Comparison of ENCODE assay signal across 15 cellular contexts in the genomic region with DNA sequence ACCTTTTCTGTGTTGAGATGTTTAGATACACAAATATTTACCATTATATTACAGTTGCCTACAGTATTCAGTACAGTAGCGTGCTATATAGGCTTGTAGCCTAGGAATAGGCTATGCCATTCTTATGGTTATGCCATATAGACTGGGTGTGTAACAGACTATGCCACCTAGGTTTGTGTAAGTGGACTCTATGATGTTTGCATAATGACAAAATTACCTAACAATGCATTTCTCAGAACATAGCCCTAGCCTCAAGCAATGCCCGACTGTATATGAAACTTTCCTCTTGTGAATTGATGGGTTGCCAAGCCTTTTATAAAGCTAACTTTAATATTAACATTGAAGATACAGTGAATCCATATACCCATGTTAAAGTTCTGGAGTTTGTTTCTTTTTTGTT. TPM values are rescaled to one million over a fixed set of nuclear protein-coding genes. Genes with fewer than 3 reads are reported as not detected.
DNase-seq lines count a peak whose midpoint lies in the region; ATAC-seq and TF ChIP-seq lines count a peak whose summit lies in the region.
"Had no signal": no experiment of that assay in that cellular context is flagged by ENCODE, and none has a peak within 500 bp of the region (broad histone marks: within the 10 kb centered on the region; RNA-seq: fewer than 3 reads in every experiment).

No MANE protein-coding gene starts in this region.

- H3K36me3 Mint-ChIP-seq in nephron (ENCODE audit: low read depth): peaks cover 4% of the 10 kb centered on the region
- no peaks in the 10 kb centered on the region for H3K36me3 Mint-ChIP-seq in activated T-cell treated with anti-CD3 and anti-CD28 coated beads, Interleukin-2, amount 50 U/mL, for 72 hours (ENCODE audit: insufficient read depth in 2 of 2)
- H3K36me3 Mint-ChIP-seq: CD14-positive monocyte; CD8-positive, alpha-beta T cell had no signal

- CTCF ChIA-PET in PC-3 (lab: Charles Lee): interaction anchor here (1.0 kb wide), 1 partner anchor 132 kb away, joined by 3 read pairs; no protein-coding TSS in a partner anchor

- no peaks in the 10 kb centered on the region for H4K20me1 ChIP-seq in GM23248 (ENCODE audit: insufficient read depth)
- H4K20me1 ChIP-seq in PC-3 (ENCODE audit: low read length): no peaks in the 10 kb centered on the region

- no peaks in the 10 kb centered on the region for H3K36me3 ChIP-seq in GM23248 (ENCODE audit: low read depth)
- H3K36me3 ChIP-seq in PC-3 (ENCODE audit: low read depth, low read length): no peaks in the 10 kb centered on the region
- H3K36me3 ChIP-seq: BE2C had no signal

- BruUV-seq in PC-3 (replicated peaks; lab: Mats Ljungman, UMichigan): no TSS peak

- peak overlapping the region in 2 of 3 experiments; percentile 50 to 58 for H3K27ac Mint-ChIP-seq in nephron
- no peak overlapping the region for H3K27ac Mint-ChIP-seq in activated T-cell treated with anti-CD3 and anti-CD28 coated beads, Interleukin-2, amount 50 U/mL, for 72 hours
- H3K27ac Mint-ChIP-seq: CD14-positive monocyte; CD8-positive, alpha-beta T cell had no signal

- no peaks in the 10 kb centered on the region for H3K27me3 ChIP-seq in GM23248 (replicated peaks; ENCODE audit: insufficient read depth)
- no peaks in the 10 kb centered on the region for H3K27me3 ChIP-seq in PC-3 (ENCODE audit: low read length)
- H3K27me3 ChIP-seq: BE2C had no signal

- POLR2A ChIA-PET in PC-3 (lab: Charles Lee; ENCODE audit: unreplicated experiment): interaction anchor here (0.6 kb wide), 1 partner anchor 13 kb away, joined by 3 read pairs; no protein-coding TSS in a partner anchor

- ATAC-seq in PC-3: peak; percentile 51
- ATAC-seq in activated T-cell treated with anti-CD3 and anti-CD28 coated beads, Interleukin-2, amount 50 U/mL, for 72 hours (replicated peaks in 1 of 2): no peak
- ATAC-seq: CD8-positive, alpha-beta T cell had no signal

- TF ChIP-seq CTCF in PC-3 (conservative IDR thresholded peaks at IDR 0.05; ENCODE audit: low read depth, low read length) (no peak), nephron (IDR thresholded peaks at IDR 0.05; ENCODE audit: unreplicated experiment in 3 of 3) (no peak)

- H3K9ac ChIP-seq in GM23248 (no peak overlapping the region), PC-3 (ENCODE audit: low read length) (no peak overlapping the region)

- H3K27me3 Mint-ChIP-seq in nephron (ENCODE audit: low read depth): no peaks in the 10 kb centered on the region
- H3K27me3 Mint-ChIP-seq in activated T-cell treated with anti-CD3 and anti-CD28 coated beads, Interleukin-2, amount 50 U/mL, for 72 hours (ENCODE audit: low read depth): peaks cover 13% of the 10 kb centered on the region

- no peaks in the 10 kb centered on the region for H3K79me2 ChIP-seq in GM23248 (ENCODE audit: insufficient read depth)
- H3K79me2 ChIP-seq in PC-3 (ENCODE audit: low read length): no peaks in the 10 kb centered on the region

- H3K9me2 ChIP-seq in GM23248 (ENCODE audit: insufficient read depth) (no peaks in the 10 kb centered on the region), PC-3 (replicated peaks; ENCODE audit: low read length) (no peaks in the 10 kb centered on the region)

- no peak overlapping the region for H3K4me3 ChIP-seq in GM23248
- H3K4me3 ChIP-seq in PC-3 (ENCODE audit: low read length): no peak overlapping the region

- peaks cover 36% of the 10 kb centered on the region for H3F3A ChIP-seq in GM23248 (ENCODE audit: insufficient read depth)
- peaks cover 12% of the 10 kb centered on the region for H3F3A ChIP-seq in PC-3 (ENCODE audit: low read length, unreplicated experiment)

- H3K9me3 ChIP-seq in GM23248 (ENCODE audit: low read depth) (no peaks in the 10 kb centered on the region), PC-3 (ENCODE audit: low read length) (no peaks in the 10 kb centered on the region)
- H3K9me3 ChIP-seq: BE2C had no signal

- H3K27ac ChIP-seq in GM23248: peak overlapping the region; percentile 3; the same call in 1 of the 2 replicates
- peak overlapping the region; percentile 60 for H3K27ac ChIP-seq in PC-3 (ENCODE audit: low read length)
- H3K27ac ChIP-seq in epithelial cell of prostate: peak overlapping the region; percentile 87

- H3K4me2 ChIP-seq in GM23248 (ENCODE audit: unreplicated experiment) (no peak overlapping the region), PC-3 (ENCODE audit: low read length) (peak overlapping the region; percentile 7)

- intact Hi-C loops in PC-3 (cut with micrococcal nuclease): no loop called here

- H3K4me1 ChIP-seq in GM23248 (ENCODE audit: insufficient read depth) (peaks cover 53% of the 10 kb centered on the region), PC-3 (ENCODE audit: insufficient read depth, low read length) (peaks cover 65% of the 10 kb centered on the region)
- H3K4me1 ChIP-seq: BE2C had no signal

- H2AFZ ChIP-seq in GM23248: no peak overlapping the region
- no peak overlapping the region for H2AFZ ChIP-seq in PC-3 (ENCODE audit: low read length)

- in situ Hi-C loops in GM23248 (cut with MboI): no loop called here

- no peak overlapping the region for H3K4me3 Mint-ChIP-seq in nephron
- H3K4me3 Mint-ChIP-seq in activated T-cell treated with anti-CD3 and anti-CD28 coated beads, Interleukin-2, amount 50 U/mL, for 72 hours: no peak overlapping the region
- H3K4me3 Mint-ChIP-seq: CD14-positive monocyte; CD8-positive, alpha-beta T cell had no signal

- WGBS in GM23248 (ENCODE audit: low coverage in 1 of 2, low lambda C conversion rate in 2 of 2, missing lambda C conversion rate in 2 of 2), 2 experiments: 48 to 50% methylated on average over 2 of the region's 2 CpGs

- H3K9me3 Mint-ChIP-seq in nephron: no peaks in the 10 kb centered on the region
- no peaks in the 10 kb centered on the region for H3K9me3 Mint-ChIP-seq in activated T-cell treated with anti-CD3 and anti-CD28 coated beads, Interleukin-2, amount 50 U/mL, for 72 hours
- H3K9me3 Mint-ChIP-seq: CD8-positive, alpha-beta T cell had no signal

- DNase-seq in GM23248 (no peak), PC-3 (peak; percentile 89), epithelial cell of prostate (ENCODE audit: low read depth, low spot score) (no peak), NCI-H774 (lab: John Stamatoyannopoulos, UW) (no peak), NCI-H1930 (lab: John Stamatoyannopoulos, UW) (no peak)
- no peak for DNase-seq in activated T-cell treated with anti-CD3 and anti-CD28 coated beads, Interleukin-2, amount 50 U/mL, for 72 hours
- DNase-seq: BE2C; CD8-positive, alpha-beta T cell; COR-L47; DMS153; EL; GOT3; HCEC 1CT had no signal

- peaks cover 32% of the 10 kb centered on the region for H3K4me1 Mint-ChIP-seq in nephron
- H3K4me1 Mint-ChIP-seq in activated T-cell treated with anti-CD3 and anti-CD28 coated beads, Interleukin-2, amount 50 U/mL, for 72 hours (ENCODE audit: low read depth): peaks cover 7% of the 10 kb centered on the region

RNA-seq across cellular contexts. Expression of gene PHLDB2, which starts 10.3 kb away (rescaled TPM):
- total RNA-seq in GM23248 (2014; rRNA removed; shearing (Covaris generic)): 60.6 and 63.9 TPM in 2 replicates
- polyA plus RNA-seq in GM23248 (2016; fragmentation: Nextera tagmentation; extraction: Ambion mirVana): 53.3 and 55.6 TPM in 2 replicates
- 90.1 and 104 TPM in 2 replicates for total RNA-seq in PC-3 (2014; rRNA removed)
- total RNA-seq in activated T-cell treated with anti-CD3 and anti-CD28 coated beads, Interleukin-2, amount 50 U/mL, for 72 hours: 1 to 10 TPM; 1.1 to 2.5 TPM

Comparison
In these comparisons a context has a peak if more than half of its experiments do, and no peak if none do; other contexts are left out.
1. H3K27ac ChIP-seq: peak in every context shown above with its lines; median percentile 87 in epithelial cell of prostate; 60 in PC-3; 3 in GM23248.
2. RNA of gene PHLDB2, which starts 10.3 kb away (total RNA-seq): 90.1 to 104 TPM in PC-3 and 60.6 to 63.9 TPM in GM23248; 1.1 to 2.5 TPM in activated T-cell treated with anti-CD3 and anti-CD28 coated beads, Interleukin-2, amount 50 U/mL, for 72 hours; every median in the first group is over 10 times any median in the second.